In genomic region chr15:43941071-43941470, GRCh38 we compare ENCODE assay signal across 20 cellular contexts.
"Had no signal": no experiment of that assay in that cellular context is flagged by ENCODE, and none has a peak within 500 bp of the region (broad histone marks: within the 10 kb centered on the region; RNA-seq: fewer than 3 reads in every experiment).

No MANE protein-coding gene starts in this region.

- H3K4me1 ChIP-seq: Peyer's patch, SJSA1 had no signal

- H3K36me3 ChIP-seq: MG63, Peyer's patch, SJSA1 had no signal

- H3K4me3 ChIP-seq: MG63, PC-9, Peyer's patch, SJSA1, SK-N-MC had no signal

- H3K27me3 ChIP-seq: MG63, Peyer's patch, SJSA1 had no signal

- H3K9me3 ChIP-seq: MG63, Peyer's patch, SJSA1 had no signal

- H3K4me2 ChIP-seq: PC-9 had no signal

- H2AFZ ChIP-seq: PC-9 had no signal

- DNase-seq: KBM-7, MG63, NCI-H1105, NCI-H1417 treated with DMSO at 0.1 percent for 48 hours, NCI-H1694 treated with DMSO at 0.1 percent for 48 hours, NCI-H1930, NCI-H2081, NCI-H2107, NCI-H2227 treated with DMSO at 0.1 percent for 48 hours, NCI-H524, NCI-H526 treated with DMSO at 0.1 percent for 48 hours, OCI-M1, PC-9, Right ventricle myocardium superior, SIG-M5, SW 1271, T-cell had no signal

- H3K27ac ChIP-seq: PC-9, Peyer's patch, SJSA1, SK-N-MC had no signal

- ATAC-seq: T-cell had no signal
